22 cellular contexts compared by ENCODE assay signal in the genomic region with DNA sequence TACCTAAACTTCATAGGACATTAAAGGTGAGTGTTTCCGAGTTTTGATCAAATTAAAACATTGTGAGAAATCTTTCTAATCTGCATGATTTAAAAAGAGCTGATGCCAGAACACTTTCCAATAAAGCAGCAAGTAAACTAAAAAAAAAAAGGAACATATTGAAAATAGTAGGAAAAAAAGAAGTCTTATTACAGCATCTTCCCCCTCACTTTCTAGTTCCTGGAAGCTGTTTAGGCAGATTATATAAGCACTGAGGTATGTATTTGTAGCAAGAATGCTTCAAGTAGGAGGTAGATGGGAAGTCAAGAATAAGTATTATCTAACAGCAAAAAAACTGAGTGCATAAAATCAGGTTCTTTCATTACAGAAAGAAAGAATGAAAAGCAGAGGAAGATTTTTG.
"Had no signal": no experiment of that assay in that cellular context is flagged by ENCODE, and none has a peak within 500 bp of the region (broad histone marks: within the 10 kb centered on the region; RNA-seq: fewer than 3 reads in every experiment).

No MANE protein-coding gene starts in this region.

- H3K4me3 ChIP-seq: esophagus squamous epithelium, gastroesophageal sphincter, left lung, lower lobe of right lung, right atrium auricular region, sigmoid colon, skin epidermis, suprapubic skin, thyroid gland, upper lobe of left lung, uterus had no signal

- ATAC-seq: gastroesophageal sphincter; left lung; lower lobe of right lung; natural killer cell; stimulated activated naive B cell treated with anti-CD40 and anti-IgM and Interleukin-4, amounts not matched to agents 10 μg/mL and 1 μg/mL and 100 μg/mL, for 72 hours had no signal

- H3K27me3 ChIP-seq: esophagus squamous epithelium, gastroesophageal sphincter, left lung, right atrium auricular region, sigmoid colon, suprapubic skin, thyroid gland, upper lobe of left lung, uterus had no signal

- H3K27ac Mint-ChIP-seq: dendritic cell treated with granulocyte-macrophage colony-stimulating factor and Interleukin-4, amounts not matched to agents 40 ng/mL and 50 ng/mL, for 4 days; memory B cell; mesothelial cell of epicardium; natural killer cell; stimulated activated naive B cell treated with anti-CD40 and anti-IgM and Interleukin-4, amounts not matched to agents 10 μg/mL and 1 μg/mL and 100 μg/mL, for 72 hours had no signal

- H3K27me3 Mint-ChIP-seq: dendritic cell treated with granulocyte-macrophage colony-stimulating factor and Interleukin-4, amounts not matched to agents 40 ng/mL and 50 ng/mL, for 4 days; memory B cell; stimulated activated naive B cell treated with anti-CD40 and anti-IgM and Interleukin-4, amounts not matched to agents 10 μg/mL and 1 μg/mL and 100 μg/mL, for 72 hours had no signal

- DNase-seq: esophagus squamous epithelium; foreskin fibroblast; glutamatergic neuron; left lung; lower lobe of right lung; natural killer cell; posterior cingulate gyrus; sigmoid colon; stimulated activated CD4-positive, alpha-beta T cell treated with anti-CD3 and anti-CD28 coated beads, Interleukin-2, amount 100 ng/mL, for 24 hours; stimulated activated CD4-positive, alpha-beta T cell treated with anti-CD3 and anti-CD28 coated beads, Interleukin-4, amount 100 ng/mL, for 4 hours; stimulated activated naive B cell treated with anti-CD40 and anti-IgM and Interleukin-4, amounts not matched to agents 10 μg/mL and 1 μg/mL and 100 μg/mL, for 72 hours; thyroid gland; upper lobe of left lung; uterus had no signal

- H3K9me3 ChIP-seq: esophagus squamous epithelium, gastroesophageal sphincter, left lung, lower lobe of right lung, right atrium auricular region, sigmoid colon, suprapubic skin, thyroid gland, upper lobe of left lung, uterus had no signal

- H3K9me3 Mint-ChIP-seq: dendritic cell treated with granulocyte-macrophage colony-stimulating factor and Interleukin-4, amounts not matched to agents 40 ng/mL and 50 ng/mL, for 4 days; memory B cell; mesothelial cell of epicardium; natural killer cell; neural crest cell; stimulated activated naive B cell treated with anti-CD40 and anti-IgM and Interleukin-4, amounts not matched to agents 10 μg/mL and 1 μg/mL and 100 μg/mL, for 72 hours had no signal

- H3K27ac ChIP-seq: esophagus squamous epithelium, gastroesophageal sphincter, left lung, lower lobe of right lung, right atrium auricular region, sigmoid colon, skin epidermis, suprapubic skin, thyroid gland, upper lobe of left lung, uterus had no signal

- H3K4me3 Mint-ChIP-seq: dendritic cell treated with granulocyte-macrophage colony-stimulating factor and Interleukin-4, amounts not matched to agents 40 ng/mL and 50 ng/mL, for 4 days; memory B cell; mesothelial cell of epicardium; natural killer cell; neural crest cell; stimulated activated naive B cell treated with anti-CD40 and anti-IgM and Interleukin-4, amounts not matched to agents 10 μg/mL and 1 μg/mL and 100 μg/mL, for 72 hours had no signal

- H3K4me1 Mint-ChIP-seq: memory B cell; mesothelial cell of epicardium; natural killer cell; neural crest cell; stimulated activated naive B cell treated with anti-CD40 and anti-IgM and Interleukin-4, amounts not matched to agents 10 μg/mL and 1 μg/mL and 100 μg/mL, for 72 hours had no signal

- H3K4me1 ChIP-seq: esophagus squamous epithelium, gastroesophageal sphincter, left lung, lower lobe of right lung, right atrium auricular region, sigmoid colon, suprapubic skin, thyroid gland, uterus had no signal

- H3K36me3 ChIP-seq: uterus had no signal
